ENCODE assay signal across 7 cellular contexts in genomic region chr5:157730900-157731271, GRCh38. TPM values are rescaled to one million over a fixed set of nuclear protein-coding genes. Genes with fewer than 3 reads are reported as not detected.
DNase-seq lines count a peak whose midpoint lies in the region; ATAC-seq and TF ChIP-seq lines count a peak whose summit lies in the region.

No MANE protein-coding gene starts in this region.

- TF ChIP-seq CTCF in stomach (IDR thresholded peaks at IDR 0.05), result no peak

- no peak for TF ChIP-seq EP300 in stomach (IDR thresholded peaks at IDR 0.05)

- H3K4me3 Mint-ChIP-seq in activated T-helper 1 cell treated with anti-CD3 and anti-CD28 coated beads, Interleukin-12 subunit alpha, Interleukin-12 subunit beta, Interleukin-2, Interleukin-4 antibody, amounts not matched to agents 30 ng/mL and 10 ng/mL and 1 ng/mL, durations not matched to agents 14 hours and 24 hours and 36 hours, result peak overlapping the region; percentile 88

- intact Hi-C loops in activated T-helper 1 cell treated with anti-CD3 and anti-CD28 coated beads, Interleukin-12 subunit alpha, Interleukin-12 subunit beta, Interleukin-2, Interleukin-4 antibody, amounts not matched to agents 30 ng/mL and 10 ng/mL and 1 ng/mL, durations not matched to agents 14 hours and 24 hours and 36 hours (cut with micrococcal nuclease), result loop anchor here (1.0 to 5.0 kb wide), 12 partner anchors 12 to 1531 kb away; partner anchors contain the start of genes C5orf52, CLINT1, CYFIP2 and LSM11
- intact Hi-C loops in stomach (cut with DNase I; ENCODE audit: low total_unique reads), result no loop called here

- peak; percentile 0 for ATAC-seq in HG02943 (IDR thresholded peaks at IDR 0.05; ENCODE audit: low read depth, unreplicated experiment)
- no peak for ATAC-seq in HG02840 (IDR thresholded peaks at IDR 0.05; ENCODE audit: low FRiP score, unreplicated experiment)

- no peaks in the 10 kb centered on the region for H3K27me3 ChIP-seq in stomach

- H3K4me1 ChIP-seq in stomach, result peaks cover 0 to 29% (median 13%) of the 10 kb centered on the region in 4 donors

- peaks cover 37% of the 10 kb centered on the region for H3K4me1 Mint-ChIP-seq in activated T-helper 1 cell treated with anti-CD3 and anti-CD28 coated beads, Interleukin-12 subunit alpha, Interleukin-12 subunit beta, Interleukin-2, Interleukin-4 antibody, amounts not matched to agents 30 ng/mL and 10 ng/mL and 1 ng/mL, durations not matched to agents 14 hours and 24 hours and 36 hours (ENCODE audit: low read depth)

- H3K27me3 Mint-ChIP-seq in activated T-helper 1 cell treated with anti-CD3 and anti-CD28 coated beads, Interleukin-12 subunit alpha, Interleukin-12 subunit beta, Interleukin-2, Interleukin-4 antibody, amounts not matched to agents 30 ng/mL and 10 ng/mL and 1 ng/mL, durations not matched to agents 14 hours and 24 hours and 36 hours (ENCODE audit: insufficient read depth), result no peaks in the 10 kb centered on the region

- TF ChIP-seq POLR2A in stomach (IDR thresholded peaks at IDR 0.05), result no peak

- DNase-seq in activated T-helper 1 cell treated with anti-CD3 and anti-CD28 coated beads, Interleukin-12 subunit alpha, Interleukin-12 subunit beta, Interleukin-2, Interleukin-4 antibody, amounts not matched to agents 30 ng/mL and 10 ng/mL and 1 ng/mL, durations not matched to agents 14 hours and 24 hours and 36 hours (ENCODE audit: low spot score), result no peak
- no peak for DNase-seq in stomach
- DNase-seq in stimulated activated CD4-positive, alpha-beta T cell treated with anti-CD3 and anti-CD28 coated beads, Interleukin-12 subunit alpha, Interleukin-12 subunit beta, amount 100 ng/mL, for 4 hours, result no peak
- DNase-seq in Ammon's horn (ENCODE audit: low spot score), result no peak

- peak overlapping the region; percentile 81; the same call in 1 of the 2 replicates for H3K4me3 ChIP-seq in iPS-18c (ENCODE audit: insufficient read depth, low read depth, low read length)
- H3K4me3 ChIP-seq in stomach, result peak overlapping the region; percentile 57 to 79 (median 68)

- peak overlapping the region; percentile 90 to 97 (median 96) for H3K27ac ChIP-seq in stomach

- peaks cover 12% of the 10 kb centered on the region for H3K36me3 Mint-ChIP-seq in activated T-helper 1 cell treated with anti-CD3 and anti-CD28 coated beads, Interleukin-12 subunit alpha, Interleukin-12 subunit beta, Interleukin-2, Interleukin-4 antibody, amounts not matched to agents 30 ng/mL and 10 ng/mL and 1 ng/mL, durations not matched to agents 14 hours and 24 hours and 36 hours (ENCODE audit: low read depth)

- peaks cover 7 to 32% (median 29%) of the 10 kb centered on the region in 4 donors for H3K36me3 ChIP-seq in stomach

- H3K9me3 Mint-ChIP-seq in activated T-helper 1 cell treated with anti-CD3 and anti-CD28 coated beads, Interleukin-12 subunit alpha, Interleukin-12 subunit beta, Interleukin-2, Interleukin-4 antibody, amounts not matched to agents 30 ng/mL and 10 ng/mL and 1 ng/mL, durations not matched to agents 14 hours and 24 hours and 36 hours, result no peaks in the 10 kb centered on the region

- peak overlapping the region; percentile 97 for H3K27ac Mint-ChIP-seq in activated T-helper 1 cell treated with anti-CD3 and anti-CD28 coated beads, Interleukin-12 subunit alpha, Interleukin-12 subunit beta, Interleukin-2, Interleukin-4 antibody, amounts not matched to agents 30 ng/mL and 10 ng/mL and 1 ng/mL, durations not matched to agents 14 hours and 24 hours and 36 hours

- no peaks in the 10 kb centered on the region for H3K9me3 ChIP-seq in iPS-18c (ENCODE audit: control insufficient read depth, insufficient read depth, low read length)
- H3K9me3 ChIP-seq in stomach, result no peaks in the 10 kb centered on the region

- 17 to 19% (median 19%) methylated on average over 5 of the region's 5 CpGs for WGBS in stomach, 5 donors

RNA-seq across cellular contexts. Expression of gene THG1L, which starts 0.3 kb away (rescaled TPM):
- total RNA-seq in activated T-helper 1 cell treated with anti-CD3 and anti-CD28 coated beads, Interleukin-12 subunit alpha, Interleukin-12 subunit beta, Interleukin-2, Interleukin-4 antibody, amounts not matched to agents 30 ng/mL and 10 ng/mL and 1 ng/mL, durations not matched to agents 14 hours and 24 hours and 36 hours, result 26.8 and 30.1 TPM in 2 replicates
- 10 to 100 TPM in 4 of 5 donors, 1 to 10 TPM in 1; 2.9 to 29.6 (median 18.7) TPM for total RNA-seq in stomach
- 10 to 100 TPM; 10.2 to 20.4 (median 12.8) TPM for polyA plus RNA-seq in stomach

RNA-seq across cellular contexts. Expression of gene LSM11, which starts 12.6 kb away (rescaled TPM):
- total RNA-seq in activated T-helper 1 cell treated with anti-CD3 and anti-CD28 coated beads, Interleukin-12 subunit alpha, Interleukin-12 subunit beta, Interleukin-2, Interleukin-4 antibody, amounts not matched to agents 30 ng/mL and 10 ng/mL and 1 ng/mL, durations not matched to agents 14 hours and 24 hours and 36 hours, result 8.8 and 9.0 TPM in 2 replicates
- 10 to 100 TPM in 1 of 5 donors, 1 to 10 TPM in 4; 1.2 to 10.3 (median 4.1) TPM for total RNA-seq in stomach
- 1 to 10 TPM in 1 of 3 donors, under 1 TPM in 2; 0.46 to 1.6 (median 0.81) TPM for polyA plus RNA-seq in stomach

RNA-seq across cellular contexts. Expression of gene C5orf52, which starts 59.6 kb away (rescaled TPM):
- total RNA-seq in activated T-helper 1 cell treated with anti-CD3 and anti-CD28 coated beads, Interleukin-12 subunit alpha, Interleukin-12 subunit beta, Interleukin-2, Interleukin-4 antibody, amounts not matched to agents 30 ng/mL and 10 ng/mL and 1 ng/mL, durations not matched to agents 14 hours and 24 hours and 36 hours, result 0.39 TPM in 1 of 2 replicates, not detected in the other
- not detected for total RNA-seq in stomach
- not detected for polyA plus RNA-seq in stomach
